In the genomic region with DNA sequence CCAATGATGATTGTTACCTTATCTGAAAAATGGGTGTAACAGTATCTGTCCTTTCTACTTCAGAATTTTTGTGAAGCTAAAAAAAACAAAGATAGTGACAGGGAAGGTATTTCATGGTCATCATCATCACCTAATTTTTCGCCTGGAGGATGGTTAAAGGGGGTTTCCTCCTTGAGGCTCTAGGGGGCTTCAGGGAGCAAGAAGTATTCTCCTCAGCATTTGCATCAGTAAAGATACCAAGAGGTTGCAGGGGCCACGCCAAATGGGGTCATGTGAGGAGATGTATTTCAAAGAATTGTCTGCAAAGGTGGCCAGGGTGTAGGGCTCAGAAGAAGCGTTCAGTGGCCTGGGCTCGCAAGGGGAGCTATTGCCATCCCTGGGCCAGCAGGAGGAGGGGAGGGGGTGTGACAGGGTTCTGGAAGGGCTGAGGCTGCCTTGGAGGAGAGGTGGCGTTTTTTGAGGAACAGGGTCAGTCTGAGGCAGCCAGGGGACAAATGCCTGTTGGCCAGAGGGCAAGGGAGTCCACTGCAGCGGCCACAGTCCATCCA, we compare ENCODE assay signal across 25 cellular contexts.
"Had no signal": no experiment of that assay in that cellular context is flagged by ENCODE, and none has a peak within 500 bp of the region (broad histone marks: within the 10 kb centered on the region; RNA-seq: fewer than 3 reads in every experiment).

No MANE protein-coding gene starts in this region.

- H3K9me3 Mint-ChIP-seq: activated CD4-positive, alpha-beta memory T cell treated with anti-CD3 and anti-CD28 coated beads for 36 hours; central memory CD8-positive, alpha-beta T cell had no signal

- H3K27ac Mint-ChIP-seq: activated CD4-positive, alpha-beta memory T cell treated with anti-CD3 and anti-CD28 coated beads for 36 hours; activated naive CD8-positive, alpha-beta T cell treated with anti-CD3 and anti-CD28 coated beads for 36 hours; nephron; progenitor cell of endocrine pancreas; T-helper 1 cell treated with Interleukin-12 subunit alpha and Interleukin-12 subunit beta and Interleukin-4 antibody, amounts not matched to agents 30 μg/mL and 1 μg/mL, for 36 hours had no signal

- H3K27ac ChIP-seq: breast epithelium, colonic mucosa, dorsolateral prefrontal cortex, esophagus squamous epithelium, gastroesophageal sphincter, spleen, thyroid gland, upper lobe of right lung had no signal

- H3K4me1 Mint-ChIP-seq: central memory CD8-positive, alpha-beta T cell; nephron had no signal

- H3K36me3 Mint-ChIP-seq: activated CD4-positive, alpha-beta memory T cell treated with anti-CD3 and anti-CD28 coated beads for 36 hours; activated naive CD8-positive, alpha-beta T cell treated with anti-CD3 and anti-CD28 coated beads for 36 hours had no signal

- H3K27me3 ChIP-seq: colonic mucosa, thyroid gland had no signal

- H3K36me3 ChIP-seq: breast epithelium, colonic mucosa, esophagus squamous epithelium, gastroesophageal sphincter, spleen, thyroid gland, upper lobe of right lung had no signal

- H3K9me3 ChIP-seq: colonic mucosa, thyroid gland, upper lobe of right lung had no signal

- DNase-seq: activated CD4-positive, alpha-beta memory T cell treated with anti-CD3 and anti-CD28 coated beads for 36 hours; activated CD4-positive, alpha-beta T cell treated with anti-CD3 and anti-CD28 coated beads for 48 hours; activated naive CD4-positive, alpha-beta T cell treated with Interleukin-2 at 50 U/mL for 16 hours; activated naive CD8-positive, alpha-beta T cell treated with anti-CD3 and anti-CD28 coated beads for 36 hours; activated T-cell treated with anti-CD3 and anti-CD28 coated beads, Interleukin-2, amount 50 U/mL, for 48 hours; colonic mucosa; dorsolateral prefrontal cortex; esophagus squamous epithelium; head of caudate nucleus; hypothalamus; islet precursor cell; left cardiac atrium; midbrain; spleen; stimulated activated CD4-positive, alpha-beta T cell treated with anti-CD3 and anti-CD28 coated beads, Interleukin-4, amount 100 ng/mL, for 24 hours; stimulated activated naive CD8-positive, alpha-beta T cell treated with anti-CD3 and anti-CD28 coated beads, Interleukin-15, Interleukin-2, amounts not matched to agents 100 U/mL and 50 U/mL, for 24 hours; T1000; thyroid gland; upper lobe of right lung had no signal

- H3K4me3 Mint-ChIP-seq: activated CD4-positive, alpha-beta memory T cell treated with anti-CD3 and anti-CD28 coated beads for 36 hours; activated naive CD8-positive, alpha-beta T cell treated with anti-CD3 and anti-CD28 coated beads for 36 hours; central memory CD8-positive, alpha-beta T cell; nephron; T-helper 1 cell treated with Interleukin-12 subunit alpha and Interleukin-12 subunit beta and Interleukin-4 antibody, amounts not matched to agents 30 μg/mL and 1 μg/mL, for 36 hours had no signal

- H3K4me1 ChIP-seq: breast epithelium, colonic mucosa, esophagus squamous epithelium, gastroesophageal sphincter, spleen, thyroid gland, upper lobe of right lung had no signal

- H3K4me3 ChIP-seq: breast epithelium, colonic mucosa, dorsolateral prefrontal cortex, esophagus squamous epithelium, gastroesophageal sphincter, spleen, thyroid gland, upper lobe of right lung had no signal

- ATAC-seq: gastroesophageal sphincter; left cardiac atrium; stimulated activated naive CD8-positive, alpha-beta T cell treated with anti-CD3 and anti-CD28 coated beads, Interleukin-15, Interleukin-2, amounts not matched to agents 100 U/mL and 50 U/mL, for 24 hours; upper lobe of right lung had no signal
